ENCODE assay signal across 8 cellular contexts in genomic region chr19:7920520-7921301, GRCh38. TPM values are rescaled to one million over a fixed set of nuclear protein-coding genes. Genes with fewer than 3 reads are reported as not detected.
A peak's percentile ranks its signal among the peaks of the same experiment; 100 is the strongest.
DNase-seq lines count a peak whose midpoint lies in the region; ATAC-seq and TF ChIP-seq lines count a peak whose summit lies in the region.

No MANE protein-coding gene starts in this region.

- H3K27ac ChIP-seq in heart left ventricle: peak overlapping the region; percentile 70 to 97 (median 90)

- WGBS in heart left ventricle, 4 donors: 1 to 3% (median 2%) methylated on average over 35 to 62 of the region's 62 CpGs

- no peaks in the 10 kb centered on the region for H3K27me3 ChIP-seq in adipocyte (replicated peaks; ENCODE audit: control insufficient read depth, insufficient read depth, low read length)
- peaks cover 11 to 38% (median 27%) of the 10 kb centered on the region in 9 donors for H3K27me3 ChIP-seq in heart left ventricle

- peak overlapping the region; percentile 86 for H3K9ac ChIP-seq in adipocyte (ENCODE audit: low read length)

- no peaks in the 10 kb centered on the region for H3K9me3 Mint-ChIP-seq in type B pancreatic cell

- H3K27me3 Mint-ChIP-seq in type B pancreatic cell: peaks cover 26% of the 10 kb centered on the region

- peak in 1 of 2 donors; percentile 47 for TF ChIP-seq POLR2A in heart left ventricle (IDR thresholded peaks at IDR 0.05)

- no peaks in the 10 kb centered on the region for H3K9me3 ChIP-seq in adipocyte (ENCODE audit: control insufficient read depth, low read length)
- no peaks in the 10 kb centered on the region for H3K9me3 ChIP-seq in heart left ventricle

- H3K27ac Mint-ChIP-seq in type B pancreatic cell: peak overlapping the region; percentile 92

- H3K36me3 ChIP-seq in adipocyte (ENCODE audit: control insufficient read depth, insufficient read depth, low read length, severe bottlenecking): peaks cover 12% of the 10 kb centered on the region
- peaks cover 0 to 19% (median 14%) of the 10 kb centered on the region in 9 donors for H3K36me3 ChIP-seq in heart left ventricle

- ATAC-seq in HG02623 (IDR thresholded peaks at IDR 0.05; ENCODE audit: unreplicated experiment) (peak; percentile 37), heart left ventricle (peak; percentile 83 to 91 (median 84))

- peaks cover 13% of the 10 kb centered on the region for H3K4me1 Mint-ChIP-seq in type B pancreatic cell (ENCODE audit: unreplicated experiment)

- H3K4me3 ChIP-seq in GM08714 (ENCODE audit: low read length) (peak overlapping the region; percentile 64; the same call in 1 of the 2 replicates), adipocyte (ENCODE audit: low read length) (peak overlapping the region; percentile 87), heart left ventricle (peak overlapping the region; percentile 52 to 98 (median 79))

- peak; percentile 91 to 99 (median 98) for DNase-seq in NCI-H1417 (lab: John Stamatoyannopoulos, UW)
- peak; percentile 87 to 97 for DNase-seq in SW 1271 (lab: John Stamatoyannopoulos, UW)
- DNase-seq in adipocyte (ENCODE audit: low read depth): peak; percentile 100
- DNase-seq in heart left ventricle: peak; percentile 99 to 100 (median 100)
- DNase-seq in posterior cingulate gyrus: peak; percentile 94 to 99 (median 98)
- peak; percentile 98 for DNase-seq in type B pancreatic cell (ENCODE audit: extremely low spot score, unreplicated experiment)

- H3K4me1 ChIP-seq in adipocyte (ENCODE audit: control insufficient read depth, insufficient read depth, low read length): peaks cover 18% of the 10 kb centered on the region
- H3K4me1 ChIP-seq in heart left ventricle: peaks cover 8 to 66% (median 44%) of the 10 kb centered on the region in 12 donors

- peak overlapping the region; percentile 87 for H3K4me3 Mint-ChIP-seq in type B pancreatic cell

- no peaks in the 10 kb centered on the region for H3K36me3 Mint-ChIP-seq in type B pancreatic cell

- intact Hi-C loops in heart left ventricle (cut with DNase I): loop anchor here in 6 of 10 donors (1.0 to 5.0 kb wide), 3 partner anchors 17 to 68 kb away; partner anchors contain the start of gene MAP2K7 (in 2 of the 6)
- intact Hi-C loops in posterior cingulate gyrus (cut with DNase I): no loop called here

- TF ChIP-seq CTCF in heart left ventricle (IDR thresholded peaks at IDR 0.05): no peak
- no peak for TF ChIP-seq CTCF in type B pancreatic cell (conservative IDR thresholded peaks at IDR 0.05)

RNA-seq across cellular contexts. Expression of gene SNAPC2, which starts 0.6 kb away (rescaled TPM):
- total RNA-seq in heart left ventricle: 10 to 100 TPM in 4 of 9 donors, 1 to 10 TPM in 5; 6.8 to 16.7 (median 9.3) TPM
- 10 to 100 TPM; 10.4 to 28.9 TPM for polyA plus RNA-seq in heart left ventricle
- 13.7 and 15.0 TPM in 2 replicates for total RNA-seq in type B pancreatic cell (ENCODE audit: low replicate concordance)

RNA-seq across cellular contexts. Expression of gene CTXN1, which starts 5.2 kb away (rescaled TPM):
- total RNA-seq in heart left ventricle (1 to 10 TPM in 2 of 9 donors, under 1 TPM in 5, not detected in 2; 0.21 to 3.3 (median 0.32) TPM), type B pancreatic cell (ENCODE audit: low replicate concordance) (50.0 and 57.8 TPM in 2 replicates)
- polyA plus RNA-seq in heart left ventricle: under 1 TPM in 1 of 2 donors, not detected in 1; 0.87 TPM

RNA-seq across cellular contexts. Expression of gene TGFBR3L, which starts 6.1 kb away (rescaled TPM):
- total RNA-seq in heart left ventricle: 10 to 100 TPM in 2 of 9 donors, 1 to 10 TPM in 7; 3.6 to 41.2 (median 8.0) TPM
- polyA plus RNA-seq in heart left ventricle: 1 to 10 TPM in 1 of 2 donors, under 1 TPM in 1; 0.76 to 3.5 TPM
- 1.1 and 2.4 TPM in 2 replicates for total RNA-seq in type B pancreatic cell (ENCODE audit: low replicate concordance)

RNA-seq across cellular contexts. Expression of gene MAP2K7, which starts 17.0 kb away (rescaled TPM):
- total RNA-seq in heart left ventricle (10 to 100 TPM; 11.6 to 26.6 (median 23.5) TPM), type B pancreatic cell (ENCODE audit: low replicate concordance) (38.2 and 42.2 TPM in 2 replicates)
- 10 to 100 TPM; 22.2 to 35.5 TPM for polyA plus RNA-seq in heart left ventricle

RNA-seq across cellular contexts. Expression of gene TIMM44, which starts 22.8 kb away (rescaled TPM):
- total RNA-seq in heart left ventricle (10 to 100 TPM; 55.9 to 99.9 (median 70.6) TPM), type B pancreatic cell (ENCODE audit: low replicate concordance) (73.7 and 80.4 TPM in 2 replicates)
- 100 to 1,000 TPM in 1 of 2 donors, 10 to 100 TPM in 1; 99.6 to 140 TPM for polyA plus RNA-seq in heart left ventricle

Comparison
In these comparisons a context has a peak if more than half of its experiments do, and no peak if none do; other contexts are left out.
1. Peak in every context shown above with its lines: DNase-seq, ATAC-seq, H3K4me3 ChIP-seq and H3K27ac ChIP-seq.
2. RNA of gene CTXN1, which starts 5.2 kb away (total RNA-seq): 50.0 to 57.8 TPM in type B pancreatic cell; 0.21 to 3.3 TPM in heart left ventricle; every median in the first group is over 10 times any median in the second.